ENCODE assay signal across 8 cellular contexts in the genomic region with DNA sequence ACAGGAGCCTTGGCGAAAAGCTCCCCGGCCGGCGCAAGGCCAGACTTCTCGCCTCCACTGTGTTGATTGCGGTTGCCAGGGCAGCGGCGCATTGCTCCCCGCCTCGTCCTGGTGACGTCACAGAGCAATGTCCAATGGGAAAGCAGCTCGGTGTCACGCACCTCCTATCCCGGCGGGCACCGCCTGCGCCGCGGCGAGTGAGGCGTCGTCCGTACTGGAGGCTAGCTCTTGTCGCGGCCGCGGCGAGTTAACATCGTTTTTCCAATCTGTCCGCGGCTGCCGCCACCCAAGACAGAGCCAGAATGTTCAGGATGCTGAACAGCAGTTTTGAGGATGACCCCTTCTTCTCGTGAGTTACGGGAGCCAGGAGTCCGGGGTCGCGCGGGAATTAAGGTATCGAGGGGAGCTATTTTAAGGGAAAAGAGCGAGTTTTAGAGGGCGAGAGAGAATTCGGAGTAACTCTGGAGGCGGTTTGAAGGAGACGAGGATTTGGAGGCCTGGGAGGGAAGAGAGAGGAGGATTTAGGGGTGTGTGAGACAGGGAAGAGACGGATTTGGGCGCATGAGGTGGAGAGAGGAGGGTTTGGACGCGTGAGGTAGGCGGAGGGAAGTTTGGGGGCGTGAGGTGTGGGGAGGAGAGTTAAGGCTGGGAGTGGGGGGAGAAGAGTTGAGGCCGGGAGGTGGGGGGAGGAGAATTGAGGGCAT. TPM values are rescaled to one million over a fixed set of nuclear protein-coding genes. Genes with fewer than 3 reads are reported as not detected.
DNase-seq lines count a peak whose midpoint lies in the region; ATAC-seq and TF ChIP-seq lines count a peak whose summit lies in the region.

A gene with protein sequence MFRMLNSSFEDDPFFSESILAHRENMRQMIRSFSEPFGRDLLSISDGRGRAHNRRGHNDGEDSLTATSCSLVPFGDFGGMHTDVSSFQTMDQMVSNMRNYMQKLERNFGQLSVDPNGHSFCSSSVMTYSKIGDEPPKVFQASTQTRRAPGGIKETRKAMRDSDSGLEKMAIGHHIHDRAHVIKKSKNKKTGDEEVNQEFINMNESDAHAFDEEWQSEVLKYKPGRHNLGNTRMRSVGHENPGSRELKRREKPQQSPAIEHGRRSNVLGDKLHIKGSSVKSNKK (plus strand): TSS at position 196 of the 704 bp plus-strand sequence. CDS start 107 bp downstream, at position 303.

- H3K4me3 ChIP-seq in A673 (ENCODE audit: low read depth, low read length, poor library complexity, severe bottlenecking) (peak within 1 kb of the TSS; percentile 42), dorsolateral prefrontal cortex (peak within 1 kb of the TSS; percentile 52 to 96 (median 83))

- H3K4me1 Mint-ChIP-seq in activated CD8-positive, alpha-beta T cell treated with anti-CD3 and anti-CD28 coated beads for 36 hours (ENCODE audit: low read depth): peaks cover 10% of the 10 kb centered on the region

- ATAC-seq in GM19023 (IDR thresholded peaks at IDR 0.05; ENCODE audit: unreplicated experiment): peak; percentile 100
- ATAC-seq in HG03280 (IDR thresholded peaks at IDR 0.05; ENCODE audit: unreplicated experiment): peak; percentile 100
- peak; percentile 99 for ATAC-seq in activated CD8-positive, alpha-beta T cell treated with anti-CD3 and anti-CD28 coated beads for 36 hours
- peak; percentile 98 for ATAC-seq in left lobe of liver

- peaks cover 2% of the 10 kb centered on the region for H3K36me3 Mint-ChIP-seq in activated CD8-positive, alpha-beta T cell treated with anti-CD3 and anti-CD28 coated beads for 36 hours (ENCODE audit: low read depth)

- no TSS peak for BruUV-seq in A673 (replicated peaks; lab: Mats Ljungman, UMichigan)

- peaks cover 5% of the 10 kb centered on the region for H3K4me1 ChIP-seq in A673 (ENCODE audit: insufficient read depth, low read length, poor library complexity, severe bottlenecking)

- no peaks in the 10 kb centered on the region for H3K9me3 Mint-ChIP-seq in activated CD8-positive, alpha-beta T cell treated with anti-CD3 and anti-CD28 coated beads for 36 hours

- no peaks in the 10 kb centered on the region for H3K9me3 ChIP-seq in A673 (ENCODE audit: low read depth, low read length, poor library complexity, severe bottlenecking)

- H3K27me3 ChIP-seq in A673 (replicated peaks; ENCODE audit: insufficient read depth, low read depth, low read length, poor library complexity) (no peaks in the 10 kb centered on the region), dorsolateral prefrontal cortex (no peaks in the 10 kb centered on the region)

- peaks cover 41% of the 10 kb centered on the region for H3K27me3 Mint-ChIP-seq in activated CD8-positive, alpha-beta T cell treated with anti-CD3 and anti-CD28 coated beads for 36 hours

- H3K4me3 Mint-ChIP-seq in activated CD8-positive, alpha-beta T cell treated with anti-CD3 and anti-CD28 coated beads for 36 hours: peak within 1 kb of the TSS; percentile 74

- no peak for TF ChIP-seq CTCF in A673 (conservative IDR thresholded peaks at IDR 0.05; ENCODE audit: low read depth, low read length)
- TF ChIP-seq CTCF in activated CD8-positive, alpha-beta T cell treated with anti-CD3 and anti-CD28 coated beads for 36 hours (IDR thresholded peaks at IDR 0.05): no peak
- peak in 18 of 56 donors; percentile 10 to 42 (median 24) for TF ChIP-seq CTCF in dorsolateral prefrontal cortex (IDR thresholded peaks at IDR 0.05 in 54 of 56, conservative IDR thresholded peaks at IDR 0.05 in 2 of 56; ENCODE audit: low read depth in 1 of 56, partially characterized antibody in 56 of 56)

- DNase-seq in A673 (ENCODE audit: low spot score) (peak; percentile 96), NCI-H510A (lab: John Stamatoyannopoulos, UW) (peak; percentile 84), dorsolateral prefrontal cortex (peak; percentile 94 to 99 (median 97)), left lobe of liver (ENCODE audit: low spot score) (peak; percentile 82)
- DNase-seq in activated CD8-positive, alpha-beta T cell treated with anti-CD3 and anti-CD28 coated beads for 36 hours: peak; percentile 85
- peak; percentile 45 to 79 (median 68) for DNase-seq in stimulated activated CD4-positive, alpha-beta T cell treated with anti-CD3 and anti-CD28 coated beads, Interleukin-1b, Interleukin-23, amount 100 ng/mL, for 24 hours (ENCODE audit: low read depth in 4 of 4, low spot score in 1 of 4)

- H3K27ac ChIP-seq in A673 (ENCODE audit: low read depth, low read length, poor library complexity, severe bottlenecking) (peak within 1 kb of the TSS; percentile 22), dorsolateral prefrontal cortex (peak within 1 kb of the TSS in 26 of 59 donors; percentile 11 to 83 (median 59))

- peak within 1 kb of the TSS; percentile 16 for H3K27ac Mint-ChIP-seq in activated CD8-positive, alpha-beta T cell treated with anti-CD3 and anti-CD28 coated beads for 36 hours

- H3K36me3 ChIP-seq in A673 (ENCODE audit: insufficient read depth, low read length, poor library complexity, severe bottlenecking): no peaks in the 10 kb centered on the region

- CTCF ChIA-PET in A673 (lab: Charles Lee): no interaction called here
- CTCF ChIA-PET in activated CD8-positive, alpha-beta T cell treated with anti-CD3 and anti-CD28 coated beads for 36 hours (lab: Charles Lee): interaction anchor here (0.9 to 1.5 kb wide), 2 partner anchors 33 to 157 kb away, joined by 3 read pairs; no protein-coding TSS in a partner anchor

- intact Hi-C loops in A673 (cut with micrococcal nuclease; ENCODE audit: unreplicated experiment) (no loop called here), dorsolateral prefrontal cortex (cut with DNase I) (loop anchor here in 1 of 2 donors (5.0 kb wide), 1 partner anchor 71 kb away; a partner anchor contains a TSS)
- intact Hi-C loops in activated CD8-positive, alpha-beta T cell treated with anti-CD3 and anti-CD28 coated beads for 36 hours (cut with micrococcal nuclease): no loop called here

- POLR2A ChIA-PET in A673 (lab: Charles Lee; ENCODE audit: low non-redundant PET): no interaction called here
- POLR2A ChIA-PET in activated CD8-positive, alpha-beta T cell treated with anti-CD3 and anti-CD28 coated beads for 36 hours (lab: Charles Lee): no interaction called here

RNA-seq across cellular contexts. Expression of the gene that starts here (rescaled TPM):
- total RNA-seq in A673 (2021) (4.9 and 5.0 TPM in 2 replicates), dorsolateral prefrontal cortex (10 to 100 TPM in 116 of 120 experiments, 1 to 10 TPM in 4; 7.3 to 35.8 (median 16.8) TPM), left lobe of liver (0.25 TPM)
- total RNA-seq in activated CD8-positive, alpha-beta T cell treated with anti-CD3 and anti-CD28 coated beads for 36 hours: 1 to 10 TPM; 1.4 to 1.9 TPM

Comparison
In these comparisons a context has a peak if more than half of its experiments do, and no peak if none do; other contexts are left out.
1. Peak in DNase-seq and ATAC-seq in left lobe of liver; RNA of the gene not detected or under 1 TPM.